8 cellular contexts compared by ENCODE assay signal in genomic region chr17:3914319-3914685, GRCh38. TPM values are rescaled to one million over a fixed set of nuclear protein-coding genes. Genes with fewer than 3 reads are reported as not detected.
DNase-seq lines count a peak whose midpoint lies in the region; ATAC-seq, FAIRE-seq and TF ChIP-seq lines count a peak whose summit lies in the region.

No MANE protein-coding gene starts in this region.

- POLR2A ChIA-PET in naive thymus-derived CD4-positive, alpha-beta T cell (lab: Charles Lee), result interaction anchor here (0.7 to 1.9 kb wide), 2 partner anchors 51 to 89 kb away, joined by 4 to 6 read pairs; partner anchors contain the start of gene ATP2A3

- ATAC-seq in HG02588 (IDR thresholded peaks at IDR 0.05; ENCODE audit: unreplicated experiment) (peak; percentile 40), GM23338 (no peak)
- ATAC-seq in naive thymus-derived CD4-positive, alpha-beta T cell, result peak; percentile 22

- intact Hi-C loops in naive thymus-derived CD4-positive, alpha-beta T cell (cut with micrococcal nuclease), result loop anchor here (1.0 to 5.0 kb wide), 3 partner anchors 48 to 160 kb away; partner anchors contain the start of gene ATP2A3 (in 1 of the 2)

- no peaks in the 10 kb centered on the region for H3K9me3 ChIP-seq in OCI-LY1 (ENCODE audit: low read length)
- no peaks in the 10 kb centered on the region for H3K9me3 ChIP-seq in naive thymus-derived CD4-positive, alpha-beta T cell (ENCODE audit: control insufficient read depth in 2 of 3, low read length in 3 of 3)

- H3F3A ChIP-seq in OCI-LY1 (ENCODE audit: insufficient read depth, low read length) (no peaks in the 10 kb centered on the region), GM23338 (replicated peaks; ENCODE audit: low read depth) (no peaks in the 10 kb centered on the region)

- peak overlapping the region; percentile 13; the same call in 1 of the 2 replicates for H3K4me2 ChIP-seq in OCI-LY1 (ENCODE audit: low read length)
- H3K4me2 ChIP-seq in GM23338, result no peak overlapping the region

- H3K79me2 ChIP-seq in OCI-LY1 (ENCODE audit: insufficient read depth, low read length) (no peaks in the 10 kb centered on the region), GM23338 (replicated peaks; ENCODE audit: insufficient read depth) (no peaks in the 10 kb centered on the region)

- no peaks in the 10 kb centered on the region for H3K27me3 Mint-ChIP-seq in naive thymus-derived CD4-positive, alpha-beta T cell
- H3K27me3 Mint-ChIP-seq in nephron progenitor cell (ENCODE audit: low read depth, poor library complexity) (peaks cover 9% of the 10 kb centered on the region), GM23338 (ENCODE audit: insufficient read depth, low read depth, poor library complexity) (peaks cover 7% of the 10 kb centered on the region)

- H3K9me2 ChIP-seq in OCI-LY1 (ENCODE audit: low read depth, low read length) (no peaks in the 10 kb centered on the region), GM23338 (ENCODE audit: insufficient read depth) (no peaks in the 10 kb centered on the region)

- peaks cover 26 to 64% (median 47%) of the 10 kb centered on the region in 7 donors for H3K4me1 Mint-ChIP-seq in naive thymus-derived CD4-positive, alpha-beta T cell
- H3K4me1 Mint-ChIP-seq in nephron progenitor cell (peaks cover 20% of the 10 kb centered on the region), GM23338 (peaks cover 5% of the 10 kb centered on the region; the same call in 1 of the 3 replicates)

- no peak overlapping the region for H3K4me3 ChIP-seq in OCI-LY1 (ENCODE audit: low read depth, low read length, poor library complexity, severe bottlenecking)
- no peak overlapping the region for H3K4me3 ChIP-seq in naive thymus-derived CD4-positive, alpha-beta T cell (ENCODE audit: low read length)
- no peak overlapping the region for H3K4me3 ChIP-seq in GM23338

- H2AFZ ChIP-seq in OCI-LY1 (ENCODE audit: low read length), result no peak overlapping the region
- H2AFZ ChIP-seq in GM23338, result no peak overlapping the region

- H3K9me3 Mint-ChIP-seq in naive thymus-derived CD4-positive, alpha-beta T cell, result no peaks in the 10 kb centered on the region
- H3K9me3 Mint-ChIP-seq in nephron progenitor cell (no peaks in the 10 kb centered on the region), GM23338 (no peaks in the 10 kb centered on the region)

- peak overlapping the region in 2 of 10 donors; percentile 23 to 77 for H3K4me3 Mint-ChIP-seq in naive thymus-derived CD4-positive, alpha-beta T cell
- H3K4me3 Mint-ChIP-seq in nephron progenitor cell (no peak overlapping the region), GM23338 (no peak overlapping the region)

- no peak overlapping the region for H3K27ac ChIP-seq in OCI-LY1 (ENCODE audit: low read depth, low read length, poor library complexity, severe bottlenecking)
- H3K27ac ChIP-seq in naive thymus-derived CD4-positive, alpha-beta T cell (ENCODE audit: low read depth, low read length), result no peak overlapping the region
- H3K27ac ChIP-seq in GM23338 (ENCODE audit: low read depth), result no peak overlapping the region

- H3K36me3 Mint-ChIP-seq in naive thymus-derived CD4-positive, alpha-beta T cell, result no peaks in the 10 kb centered on the region
- H3K36me3 Mint-ChIP-seq in nephron progenitor cell (ENCODE audit: low read depth), result no peaks in the 10 kb centered on the region
- H3K36me3 Mint-ChIP-seq in GM23338 (ENCODE audit: low read depth), result no peaks in the 10 kb centered on the region

- no peak for FAIRE-seq in GM18507 (lab: Jason Lieb, UNC)

- peaks cover 37% of the 10 kb centered on the region for H3K4me1 ChIP-seq in OCI-LY1 (ENCODE audit: insufficient read depth, low read length, severe bottlenecking)
- H3K4me1 ChIP-seq in naive thymus-derived CD4-positive, alpha-beta T cell (ENCODE audit: control insufficient read depth in 2 of 2, insufficient read depth in 2 of 2, low read length in 2 of 2), result peaks cover 27 to 38% of the 10 kb centered on the region in 2 donors
- no peaks in the 10 kb centered on the region; the same call in 1 of the 2 replicates for H3K4me1 ChIP-seq in GM23338 (ENCODE audit: insufficient read depth)

- H4K20me1 ChIP-seq in OCI-LY1 (ENCODE audit: insufficient read depth, low read length), result no peaks in the 10 kb centered on the region
- H4K20me1 ChIP-seq in GM23338 (replicated peaks; ENCODE audit: insufficient read depth), result no peaks in the 10 kb centered on the region

- DNase-seq in GM18507 (ENCODE audit: extremely low spot score, insufficient read length, low read depth) (peak; percentile 49), nephron progenitor cell (no peak), GM23338 (ENCODE audit: low spot score) (no peak), T1000 (lab: John Stamatoyannopoulos, UW) (no peak)
- DNase-seq in naive thymus-derived CD4-positive, alpha-beta T cell, result no peak
- no peak for DNase-seq in activated T-cell treated with anti-CD3 and anti-CD28 coated beads, Interleukin-2, amount 50 U/mL, for 1 hour

- no peak for TF ChIP-seq CTCF in OCI-LY1 (IDR thresholded peaks at IDR 0.05; ENCODE audit: low read length)
- no peak for TF ChIP-seq CTCF in nephron progenitor cell (IDR thresholded peaks at IDR 0.05)
- TF ChIP-seq CTCF in GM23338 (conservative IDR thresholded peaks at IDR 0.05; ENCODE audit: low read depth in 2 of 2), result no peak

- H3K27me3 ChIP-seq in OCI-LY1 (ENCODE audit: insufficient read depth, low read length) (0 out of 2 replicates have a peak, but pooled peaks cover 6% of the 10 kb centered on the region), GM23338 (ENCODE audit: insufficient read depth) (no peaks in the 10 kb centered on the region)
- no peaks in the 10 kb centered on the region for H3K27me3 ChIP-seq in naive thymus-derived CD4-positive, alpha-beta T cell (ENCODE audit: control insufficient read depth in 2 of 2, insufficient read depth in 2 of 2, low read length in 2 of 2)

- H3K36me3 ChIP-seq in OCI-LY1 (ENCODE audit: insufficient read depth, low read length), result no peaks in the 10 kb centered on the region
- no peaks in the 10 kb centered on the region for H3K36me3 ChIP-seq in naive thymus-derived CD4-positive, alpha-beta T cell (ENCODE audit: control insufficient read depth in 2 of 3, insufficient read depth in 3 of 3, low read length in 3 of 3)
- H3K36me3 ChIP-seq in GM23338 (ENCODE audit: insufficient read depth), result no peaks in the 10 kb centered on the region

- CTCF ChIA-PET in naive thymus-derived CD4-positive, alpha-beta T cell (lab: Charles Lee), result interaction anchor here (0.8 to 3.1 kb wide), 19 partner anchors 18 to 206 kb away, joined by 3 to 21 read pairs (median 3); partner anchors contain the start of genes ATP2A3 and NCBP3

- no peak overlapping the region for H3K9ac ChIP-seq in OCI-LY1 (ENCODE audit: low read length)

- peak overlapping the region; percentile 30 to 86 (median 75) for H3K27ac Mint-ChIP-seq in naive thymus-derived CD4-positive, alpha-beta T cell
- no peak overlapping the region for H3K27ac Mint-ChIP-seq in nephron progenitor cell
- no peak overlapping the region for H3K27ac Mint-ChIP-seq in GM23338

TF ChIP-seq in GM23338, 12 proteins besides CTCF, POLR2A, EP300 and RAD21 (continues in another document):
- no peak for TF ChIP-seq CREB1 (CRISPR knock-in tag; IDR thresholded peaks at IDR 0.05; ENCODE audit: low read depth)
- TF ChIP-seq EZH2 (IDR thresholded peaks at IDR 0.05; ENCODE audit: low read depth, unreplicated experiment), result no peak
- TF ChIP-seq ZNF331 (CRISPR knock-in tag; IDR thresholded peaks at IDR 0.05; ENCODE audit: low read depth), result no peak
- no peak for TF ChIP-seq ZNF114 (CRISPR knock-in tag; IDR thresholded peaks at IDR 0.05)
- no peak for TF ChIP-seq POLR2AphosphoS5 (IDR thresholded peaks at IDR 0.05; ENCODE audit: low read depth)
- no peak for TF ChIP-seq REST (IDR thresholded peaks at IDR 0.05; ENCODE audit: unreplicated experiment)

RNA-seq across cellular contexts. Expression of gene P2RX1, which starts 2.0 kb away (rescaled TPM):
- 10 to 100 TPM in 1 of 5 experiments, 1 to 10 TPM in 1, under 1 TPM in 2, not detected in 1; 0.27 to 53.7 (median 2.7) TPM for total RNA-seq in naive thymus-derived CD4-positive, alpha-beta T cell
- not detected for polyA plus RNA-seq in naive thymus-derived CD4-positive, alpha-beta T cell
- total RNA-seq in GM23338 (2014; rRNA removed; shearing (Covaris generic)), result 0.19 and 2.2 TPM in 2 replicates
- 0.17 and 0.31 TPM in 2 replicates for polyA plus RNA-seq in GM23338 (2016; fragmentation: Nextera tagmentation; extraction: Ambion mirVana)

RNA-seq across cellular contexts. Expression of gene CAMKK1, which starts 21.4 kb away (rescaled TPM):
- 10 to 100 TPM in 2 of 5 experiments, 1 to 10 TPM in 3; 4.8 to 12.5 (median 6.3) TPM for total RNA-seq in naive thymus-derived CD4-positive, alpha-beta T cell
- 1 to 10 TPM; 2.3 to 3.2 TPM for polyA plus RNA-seq in naive thymus-derived CD4-positive, alpha-beta T cell
- 7.1 and 8.7 TPM in 2 replicates for total RNA-seq in GM23338 (2014; rRNA removed; shearing (Covaris generic))
- 4.3 TPM in 2 replicates for polyA plus RNA-seq in GM23338 (2016; fragmentation: Nextera tagmentation; extraction: Ambion mirVana)

RNA-seq across cellular contexts. Expression of gene ATP2A3, which starts 49.9 kb away (rescaled TPM):
- total RNA-seq in naive thymus-derived CD4-positive, alpha-beta T cell, result 100 to 1,000 TPM; 148 to 260 (median 237) TPM
- 100 to 1,000 TPM in 1 of 2 donors, 10 to 100 TPM in 1; 46.6 to 104 TPM for polyA plus RNA-seq in naive thymus-derived CD4-positive, alpha-beta T cell
- total RNA-seq in GM23338 (2014; rRNA removed; shearing (Covaris generic)), result 32.6 and 35.2 TPM in 2 replicates
- polyA plus RNA-seq in GM23338 (2016; fragmentation: Nextera tagmentation; extraction: Ambion mirVana), result 8.2 and 9.6 TPM in 2 replicates

Comparison
In these comparisons a context has a peak if more than half of its experiments do, and no peak if none do; other contexts are left out.
1. H3K27ac Mint-ChIP-seq: peak in naive thymus-derived CD4-positive, alpha-beta T cell (9 of 9); none in nephron progenitor cell (single experiment) and GM23338 (single experiment).